Comparison of ENCODE assay signal across 14 cellular contexts in the genomic region with DNA sequence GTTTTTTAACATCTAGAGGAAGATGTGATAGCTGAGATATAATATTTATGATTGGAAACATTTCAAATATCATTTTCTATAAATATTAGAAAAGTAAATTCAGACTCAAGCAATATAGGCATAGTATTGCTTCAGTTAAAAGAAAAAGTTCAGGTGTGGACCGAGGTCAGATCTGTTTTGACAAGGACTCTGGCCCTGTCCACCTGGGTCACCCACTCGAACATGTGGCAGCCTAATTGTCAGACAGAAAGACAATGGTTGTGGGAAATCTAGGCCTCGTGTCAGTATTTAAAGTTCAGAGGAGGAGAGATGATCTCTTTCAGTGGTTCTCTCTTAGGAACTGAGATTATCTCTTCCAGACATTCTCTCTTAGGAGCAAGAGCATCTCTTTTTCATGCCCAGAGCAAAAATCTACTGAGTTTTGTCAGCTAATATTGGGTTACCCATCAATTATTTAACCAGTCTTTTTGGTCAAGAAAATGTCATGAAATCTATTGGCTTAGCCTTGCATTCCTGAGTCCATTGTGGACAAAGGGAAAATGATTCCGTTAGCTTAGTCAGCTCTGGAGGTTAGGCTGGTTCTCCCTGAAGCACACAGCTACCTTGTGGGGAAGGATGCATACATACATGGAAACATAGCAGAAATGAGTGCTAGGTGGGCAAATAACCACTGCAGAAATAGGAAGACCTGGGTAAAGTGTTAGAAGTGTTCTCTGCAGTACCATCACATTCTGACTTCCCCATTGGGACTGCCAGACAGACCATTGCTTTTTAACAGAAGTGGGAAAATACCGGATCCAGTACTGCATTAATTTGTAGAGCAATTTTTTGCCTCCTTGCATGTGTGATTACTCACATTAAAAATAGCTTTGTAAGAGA.
DNase-seq lines count a peak whose midpoint lies in the region; ATAC-seq and TF ChIP-seq lines count a peak whose summit lies in the region.
"Had no signal": no experiment of that assay in that cellular context is flagged by ENCODE, and none has a peak within 500 bp of the region (broad histone marks: within the 10 kb centered on the region; RNA-seq: fewer than 3 reads in every experiment).

No MANE protein-coding gene starts in this region.

- no peak overlapping the region for H3K4me3 ChIP-seq in Peyer's patch
- no peak overlapping the region for H3K4me3 ChIP-seq in prostate gland
- H3K4me3 ChIP-seq in breast epithelium, result no peak overlapping the region
- H3K4me3 ChIP-seq: SJSA1 had no signal

- H3K27ac ChIP-seq in Peyer's patch (no peak overlapping the region), prostate gland (no peak overlapping the region), breast epithelium (no peak overlapping the region)
- H3K27ac ChIP-seq: SJSA1 had no signal

- TF ChIP-seq POLR2A in Peyer's patch (IDR thresholded peaks at IDR 0.05), result no peak
- TF ChIP-seq POLR2A in prostate gland (IDR thresholded peaks at IDR 0.05), result no peak
- TF ChIP-seq POLR2A in breast epithelium (IDR thresholded peaks at IDR 0.05), result no peak

- H3K9me3 ChIP-seq in Peyer's patch (no peaks in the 10 kb centered on the region), prostate gland (no peaks in the 10 kb centered on the region), breast epithelium (no peaks in the 10 kb centered on the region)
- H3K9me3 ChIP-seq: BE2C, SJSA1 had no signal

- no peaks in the 10 kb centered on the region for H3K27me3 ChIP-seq in Peyer's patch
- H3K27me3 ChIP-seq in prostate gland (replicated peaks; ENCODE audit: insufficient read depth), result no peaks in the 10 kb centered on the region
- H3K27me3 ChIP-seq in breast epithelium, result no peaks in the 10 kb centered on the region
- H3K27me3 ChIP-seq: BE2C, SJSA1 had no signal

- H3K4me1 ChIP-seq in Peyer's patch (no peaks in the 10 kb centered on the region), prostate gland (replicated peaks) (no peaks in the 10 kb centered on the region), breast epithelium (peaks cover 0 to 6% of the 10 kb centered on the region in 2 donors)
- H3K4me1 ChIP-seq: BE2C, SJSA1 had no signal

- WGBS in prostate gland, result 91% methylated on average over 5 of the region's 5 CpGs

- no peaks in the 10 kb centered on the region for H3K36me3 ChIP-seq in Peyer's patch
- H3K36me3 ChIP-seq in prostate gland, result no peaks in the 10 kb centered on the region
- no peaks in the 10 kb centered on the region for H3K36me3 ChIP-seq in breast epithelium
- H3K36me3 ChIP-seq: BE2C, SJSA1 had no signal

- intact Hi-C loops in prostate gland (cut with DNase I) (no loop called here), breast epithelium (cut with DNase I; ENCODE audit: low total_unique reads) (no loop called here)

- TF ChIP-seq CTCF in Peyer's patch (IDR thresholded peaks at IDR 0.05) (no peak), prostate gland (IDR thresholded peaks at IDR 0.05) (no peak), breast epithelium (IDR thresholded peaks at IDR 0.05) (no peak)

- ATAC-seq in GM18909 (IDR thresholded peaks at IDR 0.05; ENCODE audit: poor library complexity, unreplicated experiment) (peak; percentile 58), GM21737 (IDR thresholded peaks at IDR 0.05; ENCODE audit: unreplicated experiment) (peak; percentile 45), HG03159 (IDR thresholded peaks at IDR 0.05; ENCODE audit: unreplicated experiment) (peak; percentile 33)
- ATAC-seq: stimulated activated naive CD8-positive, alpha-beta T cell treated with anti-CD3 and anti-CD28 coated beads, Interleukin-15, amount 100 ng/mL, for 72 hours had no signal

- DNase-seq in kidney glomerular epithelial cell (lab: John Stamatoyannopoulos, UW) (peak; percentile 79), Kasumi-1 (lab: John Stamatoyannopoulos, UW) (no peak), Peyer's patch (no peak), prostate gland (ENCODE audit: low spot score) (no peak), breast epithelium (ENCODE audit: low spot score in 2 of 2) (no peak)
- DNase-seq: activated CD4-positive, alpha-beta T cell treated with anti-CD3 and anti-CD28 coated beads, Interleukin-2, amount 50 U/mL, for 48 hours; BE2C; DMS79 treated with DMSO at 0.1 percent for 48 hours; NCI-H2171; stimulated activated naive CD8-positive, alpha-beta T cell treated with anti-CD3 and anti-CD28 coated beads, Interleukin-15, amount 100 ng/mL, for 72 hours had no signal
